In genomic region chr3:73179601-73180000, GRCh38 we compare ENCODE assay signal across 25 cellular contexts.
"Had no signal": no experiment of that assay in that cellular context is flagged by ENCODE, and none has a peak within 500 bp of the region (broad histone marks: within the 10 kb centered on the region; RNA-seq: fewer than 3 reads in every experiment).

No MANE protein-coding gene starts in this region.

- H3K4me3 ChIP-seq: left lung, lower lobe of right lung, ovary, right atrium auricular region, right lobe of liver, spleen, suprapubic skin, thoracic aorta, tibial artery, uterus had no signal

- H3K4me1 ChIP-seq: left lung, lower lobe of right lung, right atrium auricular region, right lobe of liver, spleen, suprapubic skin, tibial artery, uterus had no signal

- H3K9me3 Mint-ChIP-seq: naive thymus-derived CD4-positive, alpha-beta T cell; natural killer cell treated with Interleukin-12 subunit alpha and Interleukin-12 subunit beta and Interleukin-15 and Interleukin-18, amount 100 ng/mL, for 72 hours; stimulated activated effector memory CD8-positive, alpha-beta T cell treated with anti-CD3 and anti-CD28 coated beads, Interleukin-12 subunit alpha, Interleukin-12 subunit beta, amount 100 ng/mL, for 72 hours; stimulated activated naive CD8-positive, alpha-beta T cell treated with anti-CD3 and anti-CD28 coated beads, Interleukin-15, Interleukin-2, amounts not matched to agents 100 ng/mL and 50 ng/mL, for 24 hours had no signal

- H3K27me3 Mint-ChIP-seq: stimulated activated naive CD8-positive, alpha-beta T cell treated with anti-CD3 and anti-CD28 coated beads, Interleukin-15, Interleukin-2, amounts not matched to agents 100 ng/mL and 50 ng/mL, for 24 hours; type B pancreatic cell had no signal

- H3K4me1 Mint-ChIP-seq: immature natural killer cell; naive thymus-derived CD4-positive, alpha-beta T cell; stimulated activated effector memory CD8-positive, alpha-beta T cell treated with anti-CD3 and anti-CD28 coated beads, Interleukin-12 subunit alpha, Interleukin-12 subunit beta, amount 100 ng/mL, for 72 hours had no signal

- H3K9me3 ChIP-seq: lower lobe of right lung, ovary, right atrium auricular region, right lobe of liver, spleen, suprapubic skin, thoracic aorta, tibial artery, uterus had no signal

- H3K36me3 Mint-ChIP-seq: immature natural killer cell; naive thymus-derived CD4-positive, alpha-beta T cell; natural killer cell treated with Interleukin-12 subunit alpha and Interleukin-12 subunit beta and Interleukin-15 and Interleukin-18, amount 100 ng/mL, for 72 hours; stimulated activated effector memory CD8-positive, alpha-beta T cell treated with anti-CD3 and anti-CD28 coated beads, Interleukin-12 subunit alpha, Interleukin-12 subunit beta, amount 100 ng/mL, for 72 hours; type B pancreatic cell had no signal

- DNase-seq: hypothalamus; immature natural killer cell; kidney; left colon; left lung; lower lobe of right lung; mammary epithelial cell; mesenchymal stem cell; naive thymus-derived CD4-positive, alpha-beta T cell; ovary; right lobe of liver; small intestine; spleen; stimulated activated CD4-positive, alpha-beta T cell treated with anti-CD3 and anti-CD28 coated beads, Interleukin-4, amount 100 ng/mL, for 24 hours; stimulated activated naive CD4-positive, alpha-beta T cell; tibial artery; uterus had no signal

- H3K36me3 ChIP-seq: left lung, lower lobe of right lung, ovary, right atrium auricular region, right lobe of liver, spleen, suprapubic skin, thoracic aorta, tibial artery, uterus had no signal

- H3K27ac Mint-ChIP-seq: immature natural killer cell; naive thymus-derived CD4-positive, alpha-beta T cell; natural killer cell treated with Interleukin-12 subunit alpha and Interleukin-12 subunit beta and Interleukin-15 and Interleukin-18, amount 100 ng/mL, for 72 hours; progenitor cell of endocrine pancreas; stimulated activated effector memory CD8-positive, alpha-beta T cell treated with anti-CD3 and anti-CD28 coated beads, Interleukin-12 subunit alpha, Interleukin-12 subunit beta, amount 100 ng/mL, for 72 hours; stimulated activated naive CD8-positive, alpha-beta T cell treated with anti-CD3 and anti-CD28 coated beads, Interleukin-15, Interleukin-2, amounts not matched to agents 100 ng/mL and 50 ng/mL, for 24 hours; type B pancreatic cell had no signal

- H3K27ac ChIP-seq: left lung, lower lobe of right lung, ovary, right atrium auricular region, right lobe of liver, spleen, suprapubic skin, thoracic aorta, tibial artery, uterus had no signal

- H3K27me3 ChIP-seq: left lung, ovary, right atrium auricular region, right lobe of liver, spleen, suprapubic skin, tibial artery, uterus had no signal

- ATAC-seq: left colon; left lung; lower lobe of right lung; naive thymus-derived CD4-positive, alpha-beta T cell; natural killer cell treated with Interleukin-12 subunit alpha and Interleukin-12 subunit beta and Interleukin-15 and Interleukin-18, amount 100 ng/mL, for 72 hours; right lobe of liver; stimulated activated effector memory CD8-positive, alpha-beta T cell treated with anti-CD3 and anti-CD28 coated beads, Interleukin-12 subunit alpha, Interleukin-12 subunit beta, amount 100 ng/mL, for 72 hours had no signal

- H3K4me3 Mint-ChIP-seq: immature natural killer cell; naive thymus-derived CD4-positive, alpha-beta T cell; natural killer cell treated with Interleukin-12 subunit alpha and Interleukin-12 subunit beta and Interleukin-15 and Interleukin-18, amount 100 ng/mL, for 72 hours; stimulated activated effector memory CD8-positive, alpha-beta T cell treated with anti-CD3 and anti-CD28 coated beads, Interleukin-12 subunit alpha, Interleukin-12 subunit beta, amount 100 ng/mL, for 72 hours; stimulated activated naive CD8-positive, alpha-beta T cell treated with anti-CD3 and anti-CD28 coated beads, Interleukin-15, Interleukin-2, amounts not matched to agents 100 ng/mL and 50 ng/mL, for 24 hours; type B pancreatic cell had no signal
